ENCODE assay signal across 13 cellular contexts in the genomic region with DNA sequence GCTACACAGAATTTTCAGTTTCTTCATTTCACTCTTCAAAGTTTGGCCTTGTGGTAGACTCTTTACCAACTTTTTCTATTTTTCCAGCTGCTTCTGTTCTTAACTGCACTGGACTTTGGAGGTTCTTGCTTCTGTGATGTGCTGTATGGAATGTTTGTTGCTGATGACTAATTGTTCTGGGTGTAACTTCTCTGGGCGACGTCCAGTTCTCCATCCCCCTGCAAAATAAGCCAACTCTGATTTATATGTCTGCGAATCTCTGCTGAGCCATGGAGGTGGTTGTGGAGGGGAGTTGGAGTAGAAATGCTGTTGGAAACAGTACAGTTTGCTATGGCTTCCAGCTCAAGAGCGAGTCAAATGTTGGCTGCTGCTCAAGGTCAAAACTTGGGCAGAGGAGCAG.
DNase-seq lines count a peak whose midpoint lies in the region; ATAC-seq, FAIRE-seq and TF ChIP-seq lines count a peak whose summit lies in the region.
"Had no signal": no experiment of that assay in that cellular context is flagged by ENCODE, and none has a peak within 500 bp of the region (broad histone marks: within the 10 kb centered on the region; RNA-seq: fewer than 3 reads in every experiment).

No MANE protein-coding gene starts in this region.

- H3K4me2 ChIP-seq in IMR-90 (ENCODE audit: low read depth, low read length) (no peak overlapping the region), H1 (ENCODE audit: insufficient read depth in 1 of 2, low read depth in 2 of 2, low read length in 2 of 2) (peak overlapping the region in 1 of 2 experiments; percentile 28; a peak in 1 of 4 replicates), mesenchymal stem cell (ENCODE audit: low read length, poor library complexity, severe bottlenecking) (no peak overlapping the region)
- H3K4me2 ChIP-seq: neural progenitor cell had no signal

- BruUV-seq in IMR-90 (replicated peaks; lab: Mats Ljungman, UMichigan) = no TSS peak

- H2AFZ ChIP-seq in IMR-90 (replicated peaks; ENCODE audit: low read length, poor library complexity) (no peak overlapping the region), H1 (ENCODE audit: low read length) (no peak overlapping the region), mesenchymal stem cell (ENCODE audit: low read depth, low read length) (no peak overlapping the region)
- H2AFZ ChIP-seq: neural progenitor cell had no signal

- no peak for TF ChIP-seq CTCF in IMR-90 (conservative IDR thresholded peaks at IDR 0.05; ENCODE audit: low read depth, low read length)
- no peak for TF ChIP-seq CTCF in H1 (IDR thresholded peaks at IDR 0.05; ENCODE audit: control extremely low read depth in 1 of 3, insufficient read depth in 1 of 3, low read depth in 1 of 3, low read length in 3 of 3)

- in situ Hi-C loops in IMR-90 (cut with MboI; ENCODE audit: low sequenced_read_pairs) = no loop called here

- POLR2A ChIA-PET in IMR-90 (lab: Charles Lee; ENCODE audit: unreplicated experiment) (no interaction called here), H1 (lab: Charles Lee; ENCODE audit: partially characterized antibody) (no interaction called here)

- dilution Hi-C loops in IMR-90 (cut with HindIII; ENCODE audit: low sequenced_read_pairs, unreplicated experiment) = no loop called here

- H3K9ac ChIP-seq in IMR-90 (ENCODE audit: low read depth, low read length) (no peak overlapping the region), H1 (replicated peaks in 1 of 4; ENCODE audit: extremely low read depth in 1 of 4, low read depth in 3 of 4, low read length in 3 of 4) (no peak overlapping the region), mesenchymal stem cell (ENCODE audit: low read length) (peak overlapping the region; percentile 26)
- H3K9ac ChIP-seq: neural progenitor cell had no signal

- H2AK9ac ChIP-seq in IMR-90 (replicated peaks; ENCODE audit: low read depth, low read length, poor library complexity) = no peak overlapping the region

- H3K23me2 ChIP-seq in H1 (ENCODE audit: low read depth, low read length) = no peaks in the 10 kb centered on the region

- H4K91ac ChIP-seq in IMR-90 (ENCODE audit: insufficient read depth, low read depth, low read length) (no peak overlapping the region), H1 (replicated peaks; ENCODE audit: insufficient read length, low read length) (no peak overlapping the region), mesenchymal stem cell (ENCODE audit: low read length) (no peak overlapping the region)

- no peak overlapping the region for H2BK20ac ChIP-seq in IMR-90 (ENCODE audit: low read depth, low read length)
- H2BK20ac ChIP-seq in H1 (ENCODE audit: low read length) = peak overlapping the region; percentile 53; the same call in 1 of the 2 replicates

- H3K79me2 ChIP-seq in H1 (ENCODE audit: control insufficient read depth in 1 of 2, insufficient read depth in 2 of 2, low read length in 2 of 2) = no peaks in the 10 kb centered on the region

- no peaks in the 10 kb centered on the region for H3K9me3 ChIP-seq in IMR-90 (ENCODE audit: control insufficient read depth, insufficient read depth, low read length)
- no peaks in the 10 kb centered on the region for H3K9me3 ChIP-seq in H1 (ENCODE audit: insufficient read depth in 2 of 2, low read depth in 1 of 2, low read length in 1 of 2)
- no peaks in the 10 kb centered on the region for H3K9me3 ChIP-seq in mesenchymal stem cell (ENCODE audit: control insufficient read depth, low read length)

- DNase-seq in AG08395 (ENCODE audit: low spot score) (peak; percentile 90), IMR-90 (peak; percentile 70), H1 (ENCODE audit: low read depth in 1 of 2, low spot score in 2 of 2) (no peak), mesenchymal stem cell (peak; percentile 60), GF-D8 (lab: John Stamatoyannopoulos, UW) (no peak), DMS53 treated with DMSO at 0.1 percent for 48 hours (lab: John Stamatoyannopoulos, UW; ENCODE audit: unreplicated experiment) (no peak)
- DNase-seq in stimulated activated CD4-positive, alpha-beta T cell treated with anti-CD3 and anti-CD28 coated beads, Interleukin-4, amount 100 ng/mL, for 1 hour = no peak
- DNase-seq: activated CD8-positive, alpha-beta memory T cell treated with anti-CD3 and anti-CD28 coated beads, Interleukin-2, amount 50 U/mL, for 4 hours; C1 segment of cervical spinal cord; hippocampal formation; NCI-H524 treated with DMSO at 0.1 percent for 48 hours had no signal

- WGBS in IMR-90 (ENCODE audit: extremely low coverage in 2 of 2, insufficient read length in 1 of 2), 2 experiments = no CpG with 5 or more reads among the region's 4 CpGs
- WGBS in H1 (ENCODE audit: extremely low coverage in 1 of 2, insufficient coverage in 1 of 2, insufficient read length in 1 of 2, insufficient replicate concordance in 2 of 2, low coverage in 1 of 2, low lambda C conversion rate in 2 of 2, missing lambda C conversion rate in 1 of 2), 2 experiments = 89% methylated on average over 4 of the region's 4 CpGs; no CpG with 5 or more reads in 1 of the 2 experiments
- WGBS in mesenchymal stem cell = 66% methylated on average over 2 of the region's 4 CpGs

- TF ChIP-seq POLR2A in IMR-90 (IDR thresholded peaks at IDR 0.05; ENCODE audit: low read depth, low read length) (no peak), H1 (IDR thresholded peaks at IDR 0.05; ENCODE audit: control extremely low read depth in 1 of 2, low read depth in 2 of 2, low read length in 2 of 2) (no peak)

- no peaks in the 10 kb centered on the region; the same call in 1 of the 2 replicates for H3K9me1 ChIP-seq in IMR-90 (ENCODE audit: insufficient read depth, low read length)

- H4K8ac ChIP-seq in IMR-90 (ENCODE audit: low read depth in 2 of 2, low read length in 2 of 2) (no peak overlapping the region), H1 (ENCODE audit: extremely low read depth, insufficient read depth, low read length) (no peak overlapping the region), mesenchymal stem cell (ENCODE audit: low read length) (no peak overlapping the region)

- peaks cover 2% of the 10 kb centered on the region; the same call in 1 of the 2 replicates for H3K4me1 ChIP-seq in IMR-90 (ENCODE audit: control insufficient read depth, insufficient read depth, low read length)
- peaks cover 0 to 15% (median 14%) of the 10 kb centered on the region in 4 experiments; a peak in 4 of 7 replicates for H3K4me1 ChIP-seq in H1 (replicated peaks in 1 of 4; ENCODE audit: control insufficient read depth in 3 of 4, insufficient read depth in 4 of 4, low read length in 3 of 4)
- no peaks in the 10 kb centered on the region for H3K4me1 ChIP-seq in mesenchymal stem cell (ENCODE audit: control insufficient read depth, insufficient read depth, low read depth, low read length)
- H3K4me1 ChIP-seq: neural progenitor cell had no signal

- H3K36me3 ChIP-seq in IMR-90 (ENCODE audit: control insufficient read depth, insufficient read depth, low read length) (no peaks in the 10 kb centered on the region), H1 (ENCODE audit: control insufficient read depth in 2 of 4, insufficient read depth in 4 of 4, low read length in 3 of 4) (no peaks in the 10 kb centered on the region), mesenchymal stem cell (ENCODE audit: control insufficient read depth in 1 of 2, insufficient read depth in 2 of 2, low read depth in 1 of 2, low read length in 2 of 2) (no peaks in the 10 kb centered on the region)
- H3K36me3 ChIP-seq: neural progenitor cell had no signal

- peak overlapping the region; percentile 52; the same call in 1 of the 2 replicates for H2BK12ac ChIP-seq in H1 (ENCODE audit: low read depth, low read length)
- no peak overlapping the region for H2BK12ac ChIP-seq in mesenchymal stem cell (ENCODE audit: low read length in 2 of 2)

- CTCF ChIA-PET in IMR-90 (lab: Yijun Ruan, JAX) = no interaction called here
- CTCF ChIA-PET in H1 (lab: Charles Lee; ENCODE audit: partially characterized antibody) = no interaction called here

- H4K20me1 ChIP-seq in IMR-90 (ENCODE audit: insufficient read depth, low read length) (no peaks in the 10 kb centered on the region), H1 (replicated peaks in 1 of 2; ENCODE audit: control insufficient read depth in 1 of 2, insufficient read depth in 2 of 2, low read length in 2 of 2) (no peaks in the 10 kb centered on the region)

- H3K27me3 ChIP-seq in IMR-90 (ENCODE audit: control insufficient read depth, insufficient read depth, low read length) (peaks cover 2% of the 10 kb centered on the region), H1 (replicated peaks in 1 of 4; ENCODE audit: control insufficient read depth in 3 of 4, extremely low read depth in 1 of 4, insufficient read depth in 3 of 4, low read length in 3 of 4) (no peaks in the 10 kb centered on the region), mesenchymal stem cell (ENCODE audit: control insufficient read depth in 1 of 2, insufficient read depth in 1 of 2, low read length in 2 of 2) (peaks cover 0 to 5% of the 10 kb centered on the region in 2 experiments)
- H3K27me3 ChIP-seq: neural progenitor cell had no signal

- TF ChIP-seq RAD21 in IMR-90 (IDR thresholded peaks at IDR 0.05; ENCODE audit: low read length) (no peak), H1 (IDR thresholded peaks at IDR 0.05 in 1 of 2, conservative IDR thresholded peaks at IDR 0.05 in 1 of 2; ENCODE audit: low read depth in 2 of 2, low read length in 2 of 2) (no peak)

- H3K79me1 ChIP-seq in IMR-90 (ENCODE audit: low read depth in 1 of 2, low read length in 2 of 2) (no peaks in the 10 kb centered on the region), H1 (ENCODE audit: low read depth, low read length) (no peaks in the 10 kb centered on the region), mesenchymal stem cell (replicated peaks; ENCODE audit: low read length, poor library complexity, severe bottlenecking) (no peaks in the 10 kb centered on the region)

- H3K18ac ChIP-seq in IMR-90 (ENCODE audit: low read depth, low read length) (no peak overlapping the region), H1 (ENCODE audit: extremely low read depth, low read length) (no peak overlapping the region; the same call in 1 of the 2 replicates), mesenchymal stem cell (ENCODE audit: low read depth in 1 of 2, low read length in 2 of 2) (no peak overlapping the region)

- H4K5ac ChIP-seq in IMR-90 (ENCODE audit: low read depth, low read length) (no peak overlapping the region), H1 (ENCODE audit: insufficient read length, low read depth, low read length) (peak overlapping the region; percentile 4)

- peak; percentile 79 for ATAC-seq in IMR-90 (ENCODE audit: low read depth)
- no peak for ATAC-seq in HG02938 (IDR thresholded peaks at IDR 0.05; ENCODE audit: unreplicated experiment)

- H3K27ac ChIP-seq in IMR-90 (ENCODE audit: insufficient read depth, low read length) = no peak overlapping the region
- H3K27ac ChIP-seq in H1 (ENCODE audit: low read depth, low read length) = no peak overlapping the region
- H3K27ac ChIP-seq in mesenchymal stem cell (ENCODE audit: low read length, poor library complexity, severe bottlenecking) = no peak overlapping the region
- H3K27ac ChIP-seq: neural progenitor cell had no signal

- H3K14ac ChIP-seq in IMR-90 (replicated peaks; ENCODE audit: low read depth, low read length) (no peak overlapping the region), H1 (ENCODE audit: insufficient read length) (no peak overlapping the region), mesenchymal stem cell (ENCODE audit: low read length in 2 of 2) (no peak overlapping the region)

- H2BK120ac ChIP-seq in IMR-90 (ENCODE audit: low read depth, low read length) (no peak overlapping the region), H1 (replicated peaks; ENCODE audit: low read depth, low read length) (peak overlapping the region; percentile 41), mesenchymal stem cell (ENCODE audit: low read depth, low read length) (no peak overlapping the region)

- no peak for TF ChIP-seq EP300 in H1 (IDR thresholded peaks at IDR 0.05; ENCODE audit: borderline replicate concordance in 1 of 2, low read depth in 2 of 2, low read length in 2 of 2)

- H3K56ac ChIP-seq in IMR-90 (ENCODE audit: extremely low read depth, insufficient read depth, low read length) (no peak overlapping the region), H1 (replicated peaks; ENCODE audit: insufficient read length, low read depth, low read length) (no peak overlapping the region)

- intact Hi-C loops in IMR-90 (cut with micrococcal nuclease) = no loop called here

- H2AK5ac ChIP-seq in IMR-90 (ENCODE audit: low read depth, low read length) = no peak overlapping the region
- H2AK5ac ChIP-seq in H1 (ENCODE audit: low read depth, low read length) = no peak overlapping the region
- no peak overlapping the region for H2AK5ac ChIP-seq in mesenchymal stem cell (ENCODE audit: low read length, severe bottlenecking)

- no peak overlapping the region for H2BK5ac ChIP-seq in IMR-90 (ENCODE audit: low read depth, low read length, poor library complexity, severe bottlenecking)
- H2BK5ac ChIP-seq in H1 (ENCODE audit: low read depth, low read length) = peak overlapping the region; percentile 54; the same call in 1 of the 2 replicates
- no peak overlapping the region for H2BK5ac ChIP-seq in mesenchymal stem cell (ENCODE audit: low read depth, low read length, poor library complexity, severe bottlenecking)

- H3K4me3 ChIP-seq in IMR-90 (ENCODE audit: insufficient read depth, low read depth, low read length) = no peak overlapping the region
- no peak overlapping the region; a peak in 2 of 8 replicates for H3K4me3 ChIP-seq in H1 (ENCODE audit: extremely low read depth in 1 of 4, insufficient read depth in 2 of 4, low read depth in 3 of 4, low read length in 4 of 4)
- no peak overlapping the region for H3K4me3 ChIP-seq in mesenchymal stem cell (ENCODE audit: insufficient read depth in 1 of 2, low read depth in 1 of 2, low read length in 2 of 2)
- H3K4me3 ChIP-seq: neural progenitor cell had no signal

- FAIRE-seq in H1 (lab: Jason Lieb, UNC) = no peak

- H3K4ac ChIP-seq in IMR-90 (ENCODE audit: low read depth, low read length) (no peak overlapping the region), H1 (replicated peaks; ENCODE audit: insufficient read length, low read depth, low read length) (no peak overlapping the region), mesenchymal stem cell (ENCODE audit: low read depth in 1 of 2, low read length in 2 of 2) (no peak overlapping the region)

- H3K23ac ChIP-seq in IMR-90 (ENCODE audit: low read depth, low read length) (no peak overlapping the region), H1 (ENCODE audit: insufficient read length) (no peak overlapping the region), mesenchymal stem cell (ENCODE audit: low read length in 2 of 2) (no peak overlapping the region)

- no peak overlapping the region for H2BK15ac ChIP-seq in IMR-90 (ENCODE audit: low read depth, low read length)
- no peak overlapping the region for H2BK15ac ChIP-seq in H1 (ENCODE audit: low read length)
- H2BK15ac ChIP-seq in mesenchymal stem cell (ENCODE audit: low read depth, poor library complexity, severe bottlenecking) = no peak overlapping the region

Comparison
In these comparisons a context has a peak if more than half of its experiments do, and no peak if none do; other contexts are left out.
1. DNase-seq: peak in AG08395 (single experiment), IMR-90 (single experiment) and mesenchymal stem cell (single experiment); none in H1 (0 of 2), stimulated activated CD4-positive, alpha-beta T cell treated with anti-CD3 and anti-CD28 coated beads, Interleukin-4, amount 100 ng/mL, for 1 hour (single experiment), GF-D8 (single experiment) and DMS53 treated with DMSO at 0.1 percent for 48 hours (single experiment).